Comparison of ENCODE assay signal across 9 cellular contexts in genomic region chr4:122700178-122700725, GRCh38. TPM values are rescaled to one million over a fixed set of nuclear protein-coding genes. Genes with fewer than 3 reads are reported as not detected.
DNase-seq lines count a peak whose midpoint lies in the region; ATAC-seq, FAIRE-seq and TF ChIP-seq lines count a peak whose summit lies in the region.
"Had no signal": no experiment of that assay in that cellular context is flagged by ENCODE, and none has a peak within 500 bp of the region (broad histone marks: within the 10 kb centered on the region; RNA-seq: fewer than 3 reads in every experiment).

No MANE protein-coding gene starts in this region.

- H3K9me3 ChIP-seq in liver (ENCODE audit: control insufficient read depth in 4 of 4, low read length in 3 of 4): no peaks in the 10 kb centered on the region

- FAIRE-seq in HTR-8/SVneo (lab: Jason Lieb, UNC): peak; percentile 91

- peak; percentile 27 for DNase-seq in COR-L47 (lab: John Stamatoyannopoulos, UW)
- DNase-seq in HTR-8/SVneo (ENCODE audit: insufficient read length, low spot score): peak; percentile 37
- DNase-seq in dermis blood vessel endothelial cell: peak; percentile 58
- no peak for DNase-seq in iPS-NIHi7 (ENCODE audit: extremely low spot score)
- DNase-seq in NOMO-1 treated with dmso at 0.1 percent for 144 hours (lab: John Stamatoyannopoulos, UW; ENCODE audit: unreplicated experiment): no peak
- no peak for DNase-seq in NCI-H1092 treated with DMSO at 0.1 percent for 48 hours (lab: John Stamatoyannopoulos, UW)
- DNase-seq: natural killer cell had no signal

- no peak for TF ChIP-seq CTCF in liver (IDR thresholded peaks at IDR 0.05; ENCODE audit: low read depth, low read length, missing input control)

- H3K27ac ChIP-seq in liver (ENCODE audit: low read depth in 1 of 2, low read length in 2 of 2): no peak overlapping the region

- no peak overlapping the region for H3K9ac ChIP-seq in liver (ENCODE audit: low read depth in 1 of 2, low read length in 2 of 2)

- no peaks in the 10 kb centered on the region for H3K36me3 ChIP-seq in liver (ENCODE audit: control insufficient read depth in 4 of 4, insufficient read depth in 3 of 4, low read depth in 1 of 4, low read length in 3 of 4)

- peak in 1 of 2 donors; percentile 12 for TF ChIP-seq RAD21 in liver (IDR thresholded peaks at IDR 0.05)

- no peak overlapping the region for H3K4me3 ChIP-seq in liver (ENCODE audit: low read depth in 1 of 3, low read length in 3 of 3)

- ATAC-seq in HG03354 (IDR thresholded peaks at IDR 0.05; ENCODE audit: poor library complexity, severe bottlenecking, unreplicated experiment): no peak

- 56% methylated on average over 8 of the region's 8 CpGs for WGBS in liver

- peaks cover 0 to 3% (median 0%) of the 10 kb centered on the region in 4 donors for H3K27me3 ChIP-seq in liver (ENCODE audit: control insufficient read depth in 4 of 4, insufficient read depth in 4 of 4, low read length in 3 of 4)

- H3K4me1 ChIP-seq in liver (ENCODE audit: control insufficient read depth in 4 of 4, insufficient read depth in 4 of 4, low read length in 3 of 4): no peaks in the 10 kb centered on the region

TF ChIP-seq in liver, 16 proteins besides CTCF, POLR2A, EP300 and RAD21:
- TF ChIP-seq NR2F2 (IDR thresholded peaks at IDR 0.05) (no peak), ZBTB33 (IDR thresholded peaks at IDR 0.05) (no peak), SP1 (IDR thresholded peaks at IDR 0.05) (peak; percentile 35)

RNA-seq across cellular contexts. Expression of gene BBS12, which starts 32.3 kb away (rescaled TPM):
- 5.2 and 6.0 TPM in 2 replicates for total RNA-seq in dermis blood vessel endothelial cell
- total RNA-seq in liver: 1 to 10 TPM; 1.0 to 2.1 TPM
- under 1 TPM; 0.53 to 0.59 TPM for polyA plus RNA-seq in liver

Comparison
In these comparisons a context has a peak if more than half of its experiments do, and no peak if none do; other contexts are left out.
1. DNase-seq: peak in COR-L47 (single experiment), HTR-8/SVneo (single experiment) and dermis blood vessel endothelial cell (single experiment); none in iPS-NIHi7 (single experiment), NOMO-1 treated with dmso at 0.1 percent for 144 hours (single experiment) and NCI-H1092 treated with DMSO at 0.1 percent for 48 hours (single experiment).